Comparison of ENCODE assay signal across 2 cellular contexts in genomic region chr6:34877869-34878485, GRCh38.
A peak's percentile ranks its signal among the peaks of the same experiment; 100 is the strongest.
TF ChIP-seq lines count a peak whose summit lies in the region.

No MANE protein-coding gene starts in this region.

TF ChIP-seq in HCT116, 20 proteins besides CTCF, POLR2A, EP300 and RAD21 (continued from another document):
- TF ChIP-seq POLR2AphosphoS5 (IDR thresholded peaks at IDR 0.05; ENCODE audit: low read depth, low read length): 0 out of 2 replicates have a peak, but pooled peaks have one; percentile 22

TF ChIP-seq in HEK293T, 16 proteins besides CTCF, POLR2A, EP300 and RAD21:
- TF ChIP-seq FOXM1 (IDR thresholded peaks at IDR 0.05; ENCODE audit: borderline replicate concordance) (no peak), L3MBTL2 (conservative IDR thresholded peaks at IDR 0.05) (no peak), FOXK2 (IDR thresholded peaks at IDR 0.05) (no peak), BHLHE40 (IDR thresholded peaks at IDR 0.05; ENCODE audit: borderline replicate concordance) (no peak), TARDBP (IDR thresholded peaks at IDR 0.05) (no peak), CTBP1 (IDR thresholded peaks at IDR 0.05; ENCODE audit: borderline replicate concordance) (no peak), SUZ12 (IDR thresholded peaks at IDR 0.05) (no peak), ELF4 (IDR thresholded peaks at IDR 0.05) (no peak), NFRKB (IDR thresholded peaks at IDR 0.05) (no peak), LEF1 (IDR thresholded peaks at IDR 0.05; ENCODE audit: borderline replicate concordance) (no peak), SP1 (IDR thresholded peaks at IDR 0.05) (no peak)
